ENCODE assay signal across 8 cellular contexts in the genomic region with DNA sequence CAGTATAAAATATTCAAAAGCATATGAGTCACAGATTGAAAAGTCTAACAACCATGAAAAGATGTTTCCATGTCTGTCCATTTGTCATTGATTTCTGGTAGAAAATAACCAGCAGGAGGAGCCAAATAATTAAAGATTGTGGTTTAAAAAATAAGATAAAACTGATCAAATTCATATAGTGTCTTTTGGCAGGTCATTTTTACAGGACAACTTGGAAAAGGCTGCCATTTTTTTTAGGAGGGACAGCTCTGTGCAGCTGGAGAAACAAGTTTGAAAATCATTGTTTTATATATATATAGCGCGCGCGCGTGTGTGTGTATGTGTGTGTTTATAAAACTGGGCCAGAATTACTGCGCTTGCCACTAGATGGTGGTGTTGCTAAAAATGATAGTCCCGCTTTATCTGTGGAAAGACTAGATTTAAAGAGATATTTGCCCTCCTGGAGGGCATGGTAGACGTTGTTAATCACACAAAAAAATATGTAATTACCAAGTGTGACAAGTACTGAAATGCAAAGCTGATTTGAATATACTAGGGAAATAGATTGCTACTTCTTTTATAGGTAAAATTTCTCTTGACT. TPM values are rescaled to one million over a fixed set of nuclear protein-coding genes. Genes with fewer than 3 reads are reported as not detected.
A peak's percentile ranks its signal among the peaks of the same experiment; 100 is the strongest.
DNase-seq lines count a peak whose midpoint lies in the region; ATAC-seq and TF ChIP-seq lines count a peak whose summit lies in the region.

No MANE protein-coding gene starts in this region.

- TF ChIP-seq EP300 in tibial nerve (IDR thresholded peaks at IDR 0.05), result peak in 1 of 2 donors; percentile 39

- H3K4me2 ChIP-seq in Loucy (ENCODE audit: low read depth, low read length, poor library complexity, severe bottlenecking) (peak overlapping the region; percentile 96), osteoblast (ENCODE audit: insufficient read depth, low read length) (peak overlapping the region; percentile 98)

- TF ChIP-seq CTCF in BE2C (IDR thresholded peaks at IDR 0.05; ENCODE audit: low read depth, low read length) (peak; percentile 77), Loucy (conservative IDR thresholded peaks at IDR 0.05; ENCODE audit: low read length) (peak; percentile 99), foreskin keratinocyte (conservative IDR thresholded peaks at IDR 0.05) (peak; percentile 93), osteoblast (IDR thresholded peaks at IDR 0.05; ENCODE audit: extremely low read depth, low read depth, low read length) (peak; percentile 87), tibial nerve (IDR thresholded peaks at IDR 0.05) (peak; percentile 60 to 92 (median 80))

- peak overlapping the region; percentile 78 for H3K4me3 ChIP-seq in BE2C (ENCODE audit: low read depth, low read length)
- H3K4me3 ChIP-seq in Loucy (ENCODE audit: low read length, poor library complexity, severe bottlenecking), result peak overlapping the region; percentile 95
- peak overlapping the region; percentile 44 for H3K4me3 ChIP-seq in osteoblast (ENCODE audit: insufficient read depth, low read length)
- peak overlapping the region in 2 of 4 donors; percentile 69 to 77 for H3K4me3 ChIP-seq in tibial nerve

- WGBS in tibial nerve, 2 donors, result 0 to 1% methylated on average over 8 of the region's 8 CpGs

- H2AFZ ChIP-seq in Loucy (ENCODE audit: low read length) (peak overlapping the region; percentile 40; the same call in 1 of the 2 replicates), osteoblast (ENCODE audit: low read length) (peak overlapping the region; percentile 29)

- DNase-seq in BE2C (peak; percentile 66), RPMI8226 (peak; percentile 79), foreskin keratinocyte (peak; percentile 49 to 75), osteoblast (ENCODE audit: insufficient read length, low spot score, missing footprints) (no peak), tibial nerve (ENCODE audit: low spot score in 2 of 2) (peak; percentile 82 to 94)
- peak; percentile 55 for DNase-seq in activated effector memory CD4-positive, alpha-beta T cell treated with Interleukin-2 at 50 U/mL for 16 hours

- H3F3A ChIP-seq in Loucy (ENCODE audit: low read depth), result peaks cover 3% of the 10 kb centered on the region; the same call in 1 of the 2 replicates

- no peaks in the 10 kb centered on the region for H3K9me2 ChIP-seq in Loucy (replicated peaks; ENCODE audit: low read depth, low read length)

- 0 out of 2 replicates have a peak, but pooled peaks cover 2% of the 10 kb centered on the region for H3K4me1 ChIP-seq in BE2C
- peaks cover 26% of the 10 kb centered on the region for H3K4me1 ChIP-seq in Loucy (ENCODE audit: insufficient read depth, low read length, poor library complexity, severe bottlenecking)
- peaks cover 9% of the 10 kb centered on the region for H3K4me1 ChIP-seq in foreskin keratinocyte
- peaks cover 8% of the 10 kb centered on the region for H3K4me1 ChIP-seq in osteoblast (ENCODE audit: insufficient read depth, low read length)
- peaks cover 0 to 39% (median 7%) of the 10 kb centered on the region in 4 donors for H3K4me1 ChIP-seq in tibial nerve

- ATAC-seq in GM19395 (IDR thresholded peaks at IDR 0.05; ENCODE audit: unreplicated experiment) (peak; percentile 49), foreskin keratinocyte (peak; percentile 48)

- H3K9me3 ChIP-seq in BE2C (no peaks in the 10 kb centered on the region), Loucy (ENCODE audit: insufficient read depth, low read depth, low read length) (no peaks in the 10 kb centered on the region), osteoblast (ENCODE audit: low read depth, low read length) (no peaks in the 10 kb centered on the region), tibial nerve (no peaks in the 10 kb centered on the region)

- H4K20me1 ChIP-seq in Loucy (ENCODE audit: insufficient read depth, low read length, poor library complexity, severe bottlenecking), result peaks cover 11% of the 10 kb centered on the region
- H4K20me1 ChIP-seq in osteoblast (ENCODE audit: insufficient read depth, low read length), result no peaks in the 10 kb centered on the region

- H3K27ac ChIP-seq in foreskin keratinocyte (no peak overlapping the region), osteoblast (ENCODE audit: low read depth, low read length) (peak overlapping the region; percentile 13), tibial nerve (peak overlapping the region; percentile 73 to 99 (median 97))

- TF ChIP-seq POLR2A in tibial nerve (IDR thresholded peaks at IDR 0.05), result no peak

- peaks cover 26% of the 10 kb centered on the region for H3K79me2 ChIP-seq in Loucy (ENCODE audit: insufficient read depth, low read length)
- peaks cover 17% of the 10 kb centered on the region for H3K79me2 ChIP-seq in osteoblast (ENCODE audit: insufficient read depth, low read length)

- H3K9ac ChIP-seq in Loucy (ENCODE audit: low read depth, low read length, poor library complexity, severe bottlenecking), result peak overlapping the region; percentile 90

- no peaks in the 10 kb centered on the region for H3K36me3 ChIP-seq in BE2C
- peaks cover 16% of the 10 kb centered on the region; the same call in 1 of the 2 replicates for H3K36me3 ChIP-seq in Loucy (ENCODE audit: insufficient read depth, low read length)
- no peaks in the 10 kb centered on the region for H3K36me3 ChIP-seq in osteoblast (ENCODE audit: insufficient read depth, low read length)
- H3K36me3 ChIP-seq in tibial nerve, result no peaks in the 10 kb centered on the region

- H3K27me3 ChIP-seq in BE2C (peaks cover 43% of the 10 kb centered on the region), Loucy (ENCODE audit: insufficient read depth, low read length, poor library complexity, severe bottlenecking) (no peaks in the 10 kb centered on the region), foreskin keratinocyte (peaks cover 22% of the 10 kb centered on the region), osteoblast (ENCODE audit: insufficient read depth, low read length) (peaks cover 21% of the 10 kb centered on the region), tibial nerve (peaks cover 0 to 8% of the 10 kb centered on the region in 2 donors)

RNA-seq across cellular contexts. Expression of a gene that starts 1.3 kb away (rescaled TPM):
- polyA plus RNA-seq in BE2C (2012; ENCODE audit: insufficient read depth, insufficient read length, low read depth), result 13.2 TPM
- total RNA-seq in foreskin keratinocyte (10.3 and 11.4 TPM in 2 replicates), osteoblast (23.9 and 26.5 TPM in 2 replicates), tibial nerve (10 to 100 TPM; 16.7 to 30.9 (median 19.7) TPM)
- 6.2 and 7.9 TPM in 2 replicates for polyA plus RNA-seq in foreskin keratinocyte

RNA-seq across cellular contexts. Expression of a gene that starts 14.4 kb away (rescaled TPM):
- not detected for polyA plus RNA-seq in BE2C (2012; ENCODE audit: insufficient read depth, insufficient read length, low read depth)
- not detected in 2 replicates for total RNA-seq in foreskin keratinocyte
- not detected in 2 replicates for polyA plus RNA-seq in foreskin keratinocyte
- total RNA-seq in osteoblast, result not detected in 2 replicates
- not detected for total RNA-seq in tibial nerve

RNA-seq across cellular contexts. Expression of a gene that starts 59.5 kb away (rescaled TPM):
- 238 TPM for polyA plus RNA-seq in BE2C (2012; ENCODE audit: insufficient read depth, insufficient read length, low read depth)
- 88.3 and 110 TPM in 2 replicates for total RNA-seq in foreskin keratinocyte
- polyA plus RNA-seq in foreskin keratinocyte, result 188 and 215 TPM in 2 replicates
- 12.7 and 13.8 TPM in 2 replicates for total RNA-seq in osteoblast
- total RNA-seq in tibial nerve, result 10 to 100 TPM; 39.0 to 59.4 (median 51.8) TPM
